Comparison of ENCODE assay signal across 1 cellular context in the genomic region with DNA sequence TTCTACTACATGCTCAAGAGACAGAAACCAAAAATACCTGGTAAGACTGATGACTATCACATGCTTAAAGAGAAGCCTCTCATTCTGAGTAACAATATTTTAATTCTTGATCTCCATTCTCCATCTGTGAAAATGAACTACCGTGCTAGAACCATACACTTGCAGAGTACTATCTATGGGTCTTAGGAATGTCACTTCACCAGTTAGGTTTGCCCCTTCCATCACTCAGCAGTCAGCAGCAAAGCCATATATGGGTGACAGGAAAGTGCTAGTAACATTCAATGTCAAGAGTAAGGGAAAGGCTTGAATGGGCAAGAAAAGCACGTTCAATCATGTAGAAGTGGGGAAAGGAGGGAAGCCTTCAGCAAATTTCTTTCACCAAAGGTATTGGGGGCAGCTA.
A peak's percentile ranks its signal among the peaks of the same experiment; 100 is the strongest.
TF ChIP-seq lines count a peak whose summit lies in the region.

No MANE protein-coding gene starts in this region.

TF ChIP-seq in H1, 55 proteins besides CTCF, POLR2A, EP300 and RAD21:
- TF ChIP-seq SRF (IDR thresholded peaks at IDR 0.05; ENCODE audit: low read depth, low read length): peak; percentile 64; the same call in 1 of the 2 replicates
- TF ChIP-seq, protein P1, sequence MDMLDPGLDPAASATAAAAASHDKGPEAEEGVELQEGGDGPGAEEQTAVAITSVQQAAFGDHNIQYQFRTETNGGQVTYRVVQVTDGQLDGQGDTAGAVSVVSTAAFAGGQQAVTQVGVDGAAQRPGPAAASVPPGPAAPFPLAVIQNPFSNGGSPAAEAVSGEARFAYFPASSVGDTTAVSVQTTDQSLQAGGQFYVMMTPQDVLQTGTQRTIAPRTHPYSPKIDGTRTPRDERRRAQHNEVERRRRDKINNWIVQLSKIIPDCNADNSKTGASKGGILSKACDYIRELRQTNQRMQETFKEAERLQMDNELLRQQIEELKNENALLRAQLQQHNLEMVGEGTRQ (IDR thresholded peaks at IDR 0.05; ENCODE audit: low read length): no peak
TF ChIP-seq in H1: peak in this region for 1.
